7 cellular contexts compared by ENCODE assay signal in the genomic region with DNA sequence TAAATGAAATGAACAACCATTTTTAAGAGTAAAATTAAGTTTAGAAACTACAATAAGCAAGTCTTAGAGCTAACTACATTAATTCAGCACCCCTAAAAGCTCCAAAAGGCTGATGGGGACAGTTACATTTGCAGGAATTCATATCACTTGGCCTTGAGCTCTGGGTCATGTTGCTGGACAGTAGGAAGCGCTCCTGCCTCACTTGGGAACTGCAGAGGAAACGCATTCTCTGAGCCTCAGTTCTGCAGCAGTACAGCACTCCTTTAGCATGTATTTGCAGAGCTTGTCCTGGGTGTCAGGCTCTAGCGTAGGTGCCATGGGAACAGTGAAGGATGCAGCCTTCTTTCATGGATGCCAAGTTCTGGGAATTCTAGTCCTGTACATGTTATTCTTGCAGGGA.
"Had no signal": no experiment of that assay in that cellular context is flagged by ENCODE, and none has a peak within 500 bp of the region (broad histone marks: within the 10 kb centered on the region; RNA-seq: fewer than 3 reads in every experiment).

No MANE protein-coding gene starts in this region.

- H3K4me1 Mint-ChIP-seq: H9, IgD-negative memory B cell had no signal

- H3K9me3 Mint-ChIP-seq: H9 had no signal

- H3K27ac Mint-ChIP-seq: H9, IgD-negative memory B cell had no signal

- DNase-seq: GOT3, H9, HCEC 1CT, KBM-7 had no signal

- H3K4me3 Mint-ChIP-seq: H9, IgD-negative memory B cell had no signal

- H3K36me3 Mint-ChIP-seq: IgD-negative memory B cell had no signal

- ATAC-seq: HepG2 had no signal

- H3K27ac ChIP-seq: HL-60 had no signal

- H3K27me3 Mint-ChIP-seq: IgD-negative memory B cell had no signal
